Comparison of ENCODE assay signal across 9 cellular contexts in the genomic region with DNA sequence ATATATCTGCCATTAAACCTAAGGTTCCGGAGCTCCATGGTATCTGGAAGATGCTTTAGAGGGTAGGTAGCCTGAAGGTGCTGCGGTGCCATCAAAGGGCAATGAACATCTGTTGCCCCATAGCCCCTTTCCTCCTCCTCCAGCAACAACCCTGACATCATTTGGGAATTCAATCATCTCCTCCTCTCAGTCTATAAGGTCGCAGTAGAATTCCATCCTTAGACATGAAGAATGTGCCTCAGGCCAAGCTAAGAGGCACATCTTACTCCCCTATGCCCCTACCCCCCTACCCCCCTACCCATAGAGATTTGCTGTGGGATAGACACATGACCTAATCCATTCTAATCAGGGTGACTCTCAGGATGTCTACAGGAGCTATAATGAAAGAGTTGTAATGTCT.
"Had no signal": no experiment of that assay in that cellular context is flagged by ENCODE, and none has a peak within 500 bp of the region (broad histone marks: within the 10 kb centered on the region; RNA-seq: fewer than 3 reads in every experiment).

No MANE protein-coding gene starts in this region.

- H3K4me2 ChIP-seq: GM23338 had no signal

- DNase-seq: GM23248, GOT3, H7, H9, HCEC 1CT, HFFc6 had no signal

- H3K36me3 ChIP-seq: HAP-1 had no signal

- H3K27ac ChIP-seq: GM23248 had no signal

- H3K4me3 ChIP-seq: GM23248, GM23338, HAP-1 had no signal

- H3K9ac ChIP-seq: GM23248 had no signal

- H3K9me3 ChIP-seq: HAP-1 had no signal

- H2AFZ ChIP-seq: GM23248, GM23338 had no signal

- ATAC-seq: GM23338, HCT116 had no signal
